1 cellular context compared by ENCODE assay signal in genomic region chr6:106870069-106870468, GRCh38.
A peak's percentile ranks its signal among the peaks of the same experiment; 100 is the strongest.
TF ChIP-seq lines count a peak whose summit lies in the region.

No MANE protein-coding gene starts in this region.

TF ChIP-seq in A549, 52 proteins besides CTCF, POLR2A, EP300 and RAD21 (continued from another document):
- no peak for TF ChIP-seq FOSL2 (IDR thresholded peaks at IDR 0.05)
- 0 out of 2 replicates have a peak, but pooled peaks have one; percentile 19 for TF ChIP-seq FOSL2 (CRISPR knock-in tag; IDR thresholded peaks at IDR 0.05)
- TF ChIP-seq PBX3 (IDR thresholded peaks at IDR 0.05): no peak
- no peak for TF ChIP-seq KDM5A (IDR thresholded peaks at IDR 0.05)
- no peak for TF ChIP-seq FOXS1 (CRISPR knock-in tag; IDR thresholded peaks at IDR 0.05)
